14 cellular contexts compared by ENCODE assay signal in the genomic region with DNA sequence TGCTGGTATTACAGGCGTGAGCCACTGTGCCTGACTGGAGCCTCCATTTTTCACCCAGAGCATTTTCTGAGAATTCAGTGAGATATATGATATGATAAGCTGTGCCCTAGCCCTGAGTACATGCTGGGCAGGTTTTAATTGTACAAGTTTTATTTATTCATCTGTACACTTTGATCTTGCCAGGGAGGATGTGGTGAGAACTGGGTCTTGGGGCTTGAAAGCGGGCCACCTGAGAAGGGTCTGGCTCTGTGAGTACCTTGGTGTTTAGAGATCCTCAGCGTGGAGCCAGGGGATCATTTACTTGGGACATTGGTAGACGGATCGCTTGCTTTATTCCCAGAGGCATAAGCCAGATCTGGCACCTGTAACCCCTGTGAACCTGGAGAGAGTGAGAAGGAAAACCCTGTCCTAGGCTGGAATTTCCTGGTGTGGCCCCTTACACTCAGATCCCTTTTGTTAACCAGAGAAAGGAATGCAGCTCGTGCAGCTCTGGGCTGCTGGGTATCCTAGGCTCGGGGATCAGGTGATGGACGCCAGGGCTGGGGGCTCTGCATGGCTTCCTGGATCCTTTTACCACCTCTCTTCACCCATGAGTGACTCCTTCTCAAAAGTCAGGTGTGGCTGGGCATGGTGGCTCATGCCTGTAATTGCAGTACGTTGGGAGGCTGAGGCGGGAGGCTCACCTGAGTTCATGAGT.
DNase-seq lines count a peak whose midpoint lies in the region; ATAC-seq and TF ChIP-seq lines count a peak whose summit lies in the region.
"Had no signal": no experiment of that assay in that cellular context is flagged by ENCODE, and none has a peak within 500 bp of the region (broad histone marks: within the 10 kb centered on the region; RNA-seq: fewer than 3 reads in every experiment).

No MANE protein-coding gene starts in this region.

- H4K5ac ChIP-seq in IMR-90 (ENCODE audit: low read depth, low read length): no peak overlapping the region

- no peak overlapping the region for H3K14ac ChIP-seq in IMR-90 (replicated peaks; ENCODE audit: low read depth, low read length)
- H3K14ac ChIP-seq in trophoblast cell (ENCODE audit: low read length): peak overlapping the region; percentile 13

- H4K8ac ChIP-seq in IMR-90 (ENCODE audit: low read depth in 2 of 2, low read length in 2 of 2) (no peak overlapping the region), trophoblast cell (ENCODE audit: low read depth, low read length) (no peak overlapping the region)

- H3K56ac ChIP-seq in IMR-90 (ENCODE audit: extremely low read depth, insufficient read depth, low read length): no peak overlapping the region

- POLR2A ChIA-PET in IMR-90 (lab: Charles Lee; ENCODE audit: unreplicated experiment): no interaction called here

- CTCF ChIA-PET in IMR-90 (lab: Yijun Ruan, JAX): interaction anchor here (0.6 kb wide), 2 partner anchors 33 to 309 kb away, joined by 6 to 8 read pairs; no protein-coding TSS in a partner anchor

- no peak for DNase-seq in activated CD4-positive, CD25-positive, alpha-beta regulatory T cell treated with anti-CD3 and anti-CD28 coated beads, Interleukin-2, amount 50 U/mL, for 72 hours
- DNase-seq in IMR-90 (no peak), endodermal cell (peak; percentile 73), trophoblast cell (no peak), head of caudate nucleus (no peak), body of pancreas (no peak), Ammon's horn (ENCODE audit: low spot score) (no peak)
- DNase-seq: 8988T, midbrain, NCI-H1105 treated with DMSO at 0.1 percent for 48 hours had no signal

- no peak overlapping the region for H2BK20ac ChIP-seq in IMR-90 (ENCODE audit: low read depth, low read length)

- H3K23ac ChIP-seq in IMR-90 (ENCODE audit: low read depth, low read length) (no peak overlapping the region), trophoblast cell (ENCODE audit: low read length) (no peak overlapping the region)

- no peak overlapping the region for H2AFZ ChIP-seq in IMR-90 (replicated peaks; ENCODE audit: low read length, poor library complexity)
- no peak overlapping the region for H2AFZ ChIP-seq in trophoblast cell (ENCODE audit: insufficient read depth, low read length, poor library complexity)

- TF ChIP-seq POLR2A in IMR-90 (IDR thresholded peaks at IDR 0.05; ENCODE audit: low read depth, low read length) (no peak), body of pancreas (IDR thresholded peaks at IDR 0.05) (no peak)

- H2BK15ac ChIP-seq in IMR-90 (ENCODE audit: low read depth, low read length): no peak overlapping the region

- peaks cover 61% of the 10 kb centered on the region for H3K36me3 Mint-ChIP-seq in endodermal cell (ENCODE audit: low read depth)

- H3K4me1 ChIP-seq in IMR-90 (ENCODE audit: control insufficient read depth, insufficient read depth, low read length): peaks cover 4% of the 10 kb centered on the region; the same call in 1 of the 2 replicates
- H3K4me1 ChIP-seq in endodermal cell (ENCODE audit: control insufficient read depth, insufficient read depth, low read length): no peaks in the 10 kb centered on the region
- H3K4me1 ChIP-seq in trophoblast cell (ENCODE audit: control insufficient read depth in 1 of 2, insufficient read depth in 2 of 2, low read length in 2 of 2): peaks cover 12 to 16% of the 10 kb centered on the region in 2 experiments
- no peaks in the 10 kb centered on the region for H3K4me1 ChIP-seq in body of pancreas

- H2BK5ac ChIP-seq in IMR-90 (ENCODE audit: low read depth, low read length, poor library complexity, severe bottlenecking): no peak overlapping the region
- H2BK5ac ChIP-seq in trophoblast cell (ENCODE audit: low read depth, low read length, poor library complexity): no peak overlapping the region

- ATAC-seq in activated CD4-positive, CD25-positive, alpha-beta regulatory T cell treated with anti-CD3 and anti-CD28 coated beads, Interleukin-2, amount 50 U/mL, for 24 hours: peak; percentile 48 to 65
- no peak for ATAC-seq in IMR-90 (ENCODE audit: low read depth)
- ATAC-seq in body of pancreas: no peak
- ATAC-seq: activated naive CD4-positive, alpha-beta T cell treated with anti-CD3 and anti-CD28 coated beads, Interleukin-2, amount 50 U/mL, for 72 hours; K562 had no signal

- peak overlapping the region; percentile 53 for H3K27ac Mint-ChIP-seq in endodermal cell
- H3K27ac Mint-ChIP-seq: stimulated activated naive CD8-positive, alpha-beta T cell treated with anti-CD3 and anti-CD28 coated beads, Interleukin-15, Interleukin-2, amounts not matched to agents 100 ng/mL and 50 ng/mL, for 24 hours had no signal

- H2BK12ac ChIP-seq in trophoblast cell (ENCODE audit: low read length): no peak overlapping the region

- intact Hi-C loops in IMR-90 (cut with micrococcal nuclease) (no loop called here), head of caudate nucleus (cut with DNase I) (no loop called here), body of pancreas (cut with DNase I) (no loop called here)

- dilution Hi-C loops in IMR-90 (cut with HindIII; ENCODE audit: low sequenced_read_pairs, unreplicated experiment): no loop called here

- H3K4me3 Mint-ChIP-seq in endodermal cell: no peak overlapping the region
- H3K4me3 Mint-ChIP-seq: stimulated activated naive CD8-positive, alpha-beta T cell treated with anti-CD3 and anti-CD28 coated beads, Interleukin-15, Interleukin-2, amounts not matched to agents 100 ng/mL and 50 ng/mL, for 24 hours had no signal

- H3K9me3 ChIP-seq in IMR-90 (ENCODE audit: control insufficient read depth, insufficient read depth, low read length): no peaks in the 10 kb centered on the region
- H3K9me3 ChIP-seq in endodermal cell (ENCODE audit: control insufficient read depth, low read length): no peaks in the 10 kb centered on the region
- H3K9me3 ChIP-seq in trophoblast cell (ENCODE audit: insufficient read depth, low read depth, low read length): no peaks in the 10 kb centered on the region
- H3K9me3 ChIP-seq in body of pancreas: no peaks in the 10 kb centered on the region

- TF ChIP-seq RAD21 in IMR-90 (IDR thresholded peaks at IDR 0.05; ENCODE audit: low read length): no peak

- no CpG with 5 or more reads among the region's 10 CpGs for WGBS in IMR-90 (ENCODE audit: extremely low coverage in 2 of 2, insufficient read length in 1 of 2), 2 experiments
- WGBS in endodermal cell (ENCODE audit: insufficient coverage in 1 of 2, insufficient read length in 1 of 2), 2 experiments: 83 to 94% methylated on average over 9 to 10 of the region's 10 CpGs
- WGBS in trophoblast cell (ENCODE audit: extremely low coverage, insufficient coverage, insufficient read length): no CpG with 5 or more reads among the region's 10 CpGs
- WGBS in body of pancreas, 2 donors: 88 to 91% methylated on average over 9 to 10 of the region's 10 CpGs

- no peaks in the 10 kb centered on the region for H3K27me3 Mint-ChIP-seq in endodermal cell (ENCODE audit: insufficient read depth)
- H3K27me3 Mint-ChIP-seq: stimulated activated naive CD8-positive, alpha-beta T cell treated with anti-CD3 and anti-CD28 coated beads, Interleukin-15, Interleukin-2, amounts not matched to agents 100 ng/mL and 50 ng/mL, for 24 hours had no signal

- no peaks in the 10 kb centered on the region for H3K4me1 Mint-ChIP-seq in endodermal cell

- H3K27me3 ChIP-seq in IMR-90 (ENCODE audit: control insufficient read depth, insufficient read depth, low read length) (no peaks in the 10 kb centered on the region), endodermal cell (ENCODE audit: control insufficient read depth, insufficient read depth, low read length, poor library complexity, severe bottlenecking) (no peaks in the 10 kb centered on the region), trophoblast cell (ENCODE audit: insufficient read depth, low read length) (no peaks in the 10 kb centered on the region), body of pancreas (no peaks in the 10 kb centered on the region)

- no peak overlapping the region for H4K12ac ChIP-seq in trophoblast cell (ENCODE audit: low read depth, low read length)

- H4K20me1 ChIP-seq in IMR-90 (ENCODE audit: insufficient read depth, low read length): peaks cover 38% of the 10 kb centered on the region

- no peak overlapping the region for H3K9ac ChIP-seq in IMR-90 (ENCODE audit: low read depth, low read length)
- H3K9ac ChIP-seq in endodermal cell (ENCODE audit: extremely low read depth, low read length, poor library complexity, severe bottlenecking): no peak overlapping the region
- H3K9ac ChIP-seq in trophoblast cell (ENCODE audit: low read length): no peak overlapping the region

- in situ Hi-C loops in IMR-90 (cut with MboI; ENCODE audit: low sequenced_read_pairs): no loop called here

- no TSS peak for BruUV-seq in IMR-90 (replicated peaks; lab: Mats Ljungman, UMichigan)

- no peak overlapping the region for H2AK5ac ChIP-seq in IMR-90 (ENCODE audit: low read depth, low read length)
- no peak overlapping the region for H2AK5ac ChIP-seq in trophoblast cell (ENCODE audit: low read length)

- H3K79me2 ChIP-seq in trophoblast cell (ENCODE audit: control insufficient read depth, insufficient read depth, low read length, poor library complexity): no peaks in the 10 kb centered on the region

- no peak overlapping the region for H3K4me2 ChIP-seq in IMR-90 (ENCODE audit: low read depth, low read length)
- no peak overlapping the region for H3K4me2 ChIP-seq in trophoblast cell (ENCODE audit: low read length)

- no peak overlapping the region for H2BK120ac ChIP-seq in IMR-90 (ENCODE audit: low read depth, low read length)
- no peak overlapping the region for H2BK120ac ChIP-seq in trophoblast cell (ENCODE audit: insufficient read depth, low read length, poor library complexity)

- peaks cover 48% of the 10 kb centered on the region for H3K9me1 ChIP-seq in IMR-90 (ENCODE audit: insufficient read depth, low read length)

- H3K4ac ChIP-seq in IMR-90 (ENCODE audit: low read depth, low read length) (no peak overlapping the region), trophoblast cell (ENCODE audit: low read depth, low read length) (no peak overlapping the region)

- H4K91ac ChIP-seq in IMR-90 (ENCODE audit: insufficient read depth, low read depth, low read length) (no peak overlapping the region), trophoblast cell (ENCODE audit: low read depth, low read length) (no peak overlapping the region)

- H3K36me3 ChIP-seq in IMR-90 (ENCODE audit: control insufficient read depth, insufficient read depth, low read length) (peaks cover 80% of the 10 kb centered on the region), endodermal cell (ENCODE audit: control insufficient read depth, insufficient read depth, low read length) (peaks cover 44% of the 10 kb centered on the region), trophoblast cell (ENCODE audit: control insufficient read depth in 1 of 2, insufficient read depth in 2 of 2, low read length in 2 of 2) (peaks cover 15 to 22% of the 10 kb centered on the region in 2 experiments), body of pancreas (replicated peaks in 1 of 2; ENCODE audit: insufficient read depth in 1 of 2, low read depth in 2 of 2) (peaks cover 4 to 6% of the 10 kb centered on the region in 2 donors)

- H3K9me3 Mint-ChIP-seq in endodermal cell: no peaks in the 10 kb centered on the region
- H3K9me3 Mint-ChIP-seq: activated naive CD4-positive, alpha-beta T cell treated with anti-CD3 and anti-CD28 coated beads, Interleukin-2, amount 50 U/mL, for 72 hours; stimulated activated naive CD8-positive, alpha-beta T cell treated with anti-CD3 and anti-CD28 coated beads, Interleukin-15, Interleukin-2, amounts not matched to agents 100 ng/mL and 50 ng/mL, for 24 hours had no signal

- H3K27ac ChIP-seq in IMR-90 (ENCODE audit: insufficient read depth, low read length): peak overlapping the region; percentile 34; the same call in 1 of the 2 replicates
- no peak overlapping the region for H3K27ac ChIP-seq in endodermal cell (ENCODE audit: low read depth, low read length)
- H3K27ac ChIP-seq in trophoblast cell (ENCODE audit: low read depth, low read length): no peak overlapping the region
- H3K27ac ChIP-seq in body of pancreas: no peak overlapping the region

- H2AK9ac ChIP-seq in IMR-90 (replicated peaks; ENCODE audit: low read depth, low read length, poor library complexity): no peak overlapping the region

- H3K18ac ChIP-seq in IMR-90 (ENCODE audit: low read depth, low read length): no peak overlapping the region
- no peak overlapping the region for H3K18ac ChIP-seq in trophoblast cell (ENCODE audit: low read length)

- TF ChIP-seq CTCF in IMR-90 (conservative IDR thresholded peaks at IDR 0.05; ENCODE audit: low read depth, low read length) (no peak), endodermal cell (conservative IDR thresholded peaks at IDR 0.05) (no peak), body of pancreas (IDR thresholded peaks at IDR 0.05) (no peak)

- H3K79me1 ChIP-seq in IMR-90 (ENCODE audit: low read depth in 1 of 2, low read length in 2 of 2): peaks cover 60 to 87% of the 10 kb centered on the region in 2 experiments
- no peaks in the 10 kb centered on the region for H3K79me1 ChIP-seq in trophoblast cell (ENCODE audit: low read length)

- H3K4me3 ChIP-seq in IMR-90 (ENCODE audit: insufficient read depth, low read depth, low read length) (no peak overlapping the region), endodermal cell (ENCODE audit: low read length) (no peak overlapping the region), trophoblast cell (ENCODE audit: low read depth, low read length) (no peak overlapping the region), body of pancreas (no peak overlapping the region)
- H3K4me3 ChIP-seq: K562 had no signal

Comparison
In these comparisons a context has a peak if more than half of its experiments do, and no peak if none do; other contexts are left out.
1. ATAC-seq: peak in activated CD4-positive, CD25-positive, alpha-beta regulatory T cell treated with anti-CD3 and anti-CD28 coated beads, Interleukin-2, amount 50 U/mL, for 24 hours (2 of 2); none in IMR-90 (single experiment) and body of pancreas (single experiment).